1 cellular context compared by ENCODE assay signal in genomic region chr11:46293616-46294015, GRCh38.
TF ChIP-seq lines count a peak whose summit lies in the region.

No MANE protein-coding gene starts in this region.

TF ChIP-seq in H1, 55 proteins besides CTCF, POLR2A, EP300 and RAD21 (continued from another document):
- TF ChIP-seq CHD7 (IDR thresholded peaks at IDR 0.05; ENCODE audit: insufficient replicate concordance, low read length), result no peak
- no peak for TF ChIP-seq ATF2 (IDR thresholded peaks at IDR 0.05; ENCODE audit: low read length)
- TF ChIP-seq ATF3 (IDR thresholded peaks at IDR 0.05; ENCODE audit: insufficient read depth, low read depth, low read length), result no peak
- TF ChIP-seq BACH1 (IDR thresholded peaks at IDR 0.05; ENCODE audit: low read length), result no peak
- no peak for TF ChIP-seq SIX5 (IDR thresholded peaks at IDR 0.05; ENCODE audit: low read depth, low read length)
- no peak for TF ChIP-seq ASH2L (IDR thresholded peaks at IDR 0.05; ENCODE audit: low read length)
- no peak for TF ChIP-seq CBX8 (IDR thresholded peaks at IDR 0.05; ENCODE audit: borderline replicate concordance, low read depth, low read length)
- no peak for TF ChIP-seq JUN (IDR thresholded peaks at IDR 0.05; ENCODE audit: low read depth, low read length)
- TF ChIP-seq ZNF274 (IDR thresholded peaks at IDR 0.05; ENCODE audit: borderline replicate concordance, extremely low read depth, low read length), result no peak
- no peak for TF ChIP-seq NANOG (IDR thresholded peaks at IDR 0.05; ENCODE audit: insufficient read depth, low read depth, low read length, poor library complexity, severe bottlenecking)
- no peak for TF ChIP-seq TEAD4 (IDR thresholded peaks at IDR 0.05; ENCODE audit: low read depth, low read length)
- no peak for TF ChIP-seq EZH2 (IDR thresholded peaks at IDR 0.05; ENCODE audit: low read depth, low read length, severe bottlenecking)
- no peak for TF ChIP-seq RBBP5 (IDR thresholded peaks at IDR 0.05; ENCODE audit: borderline replicate concordance, low read depth, low read length)
- no peak for TF ChIP-seq TCF12 (IDR thresholded peaks at IDR 0.05; ENCODE audit: low read depth, low read length)
- no peak for TF ChIP-seq HDAC6 (IDR thresholded peaks at IDR 0.05; ENCODE audit: low read depth, low read length)
- no peak for TF ChIP-seq EGR1 (IDR thresholded peaks at IDR 0.05; ENCODE audit: borderline replicate concordance, low read depth, low read length)
- no peak for TF ChIP-seq SP4 (IDR thresholded peaks at IDR 0.05; ENCODE audit: low read length)
